Comparison of ENCODE assay signal across 1 cellular context in genomic region chr7:108459922-108460551, GRCh38.
A peak's percentile ranks its signal among the peaks of the same experiment; 100 is the strongest.
TF ChIP-seq lines count a peak whose summit lies in the region.

No MANE protein-coding gene starts in this region.

TF ChIP-seq in A549, 52 proteins besides CTCF, POLR2A, EP300 and RAD21:
- no peak for TF ChIP-seq NFE2L2 (conservative IDR thresholded peaks at IDR 0.05; ENCODE audit: low read length)
- no peak for TF ChIP-seq HOXB13 (CRISPR knock-in tag; IDR thresholded peaks at IDR 0.05; ENCODE audit: low read depth)
- TF ChIP-seq RNF2 (IDR thresholded peaks at IDR 0.05; ENCODE audit: borderline replicate concordance, low read depth): no peak
- TF ChIP-seq MAX (IDR thresholded peaks at IDR 0.05): 0 out of 2 replicates have a peak, but pooled peaks have one; percentile 28
- TF ChIP-seq SMC3 (IDR thresholded peaks at IDR 0.05): peak; percentile 88
- TF ChIP-seq CHD4 (IDR thresholded peaks at IDR 0.05; ENCODE audit: borderline replicate concordance): no peak
